ENCODE assay signal across 1 cellular context in the genomic region with DNA sequence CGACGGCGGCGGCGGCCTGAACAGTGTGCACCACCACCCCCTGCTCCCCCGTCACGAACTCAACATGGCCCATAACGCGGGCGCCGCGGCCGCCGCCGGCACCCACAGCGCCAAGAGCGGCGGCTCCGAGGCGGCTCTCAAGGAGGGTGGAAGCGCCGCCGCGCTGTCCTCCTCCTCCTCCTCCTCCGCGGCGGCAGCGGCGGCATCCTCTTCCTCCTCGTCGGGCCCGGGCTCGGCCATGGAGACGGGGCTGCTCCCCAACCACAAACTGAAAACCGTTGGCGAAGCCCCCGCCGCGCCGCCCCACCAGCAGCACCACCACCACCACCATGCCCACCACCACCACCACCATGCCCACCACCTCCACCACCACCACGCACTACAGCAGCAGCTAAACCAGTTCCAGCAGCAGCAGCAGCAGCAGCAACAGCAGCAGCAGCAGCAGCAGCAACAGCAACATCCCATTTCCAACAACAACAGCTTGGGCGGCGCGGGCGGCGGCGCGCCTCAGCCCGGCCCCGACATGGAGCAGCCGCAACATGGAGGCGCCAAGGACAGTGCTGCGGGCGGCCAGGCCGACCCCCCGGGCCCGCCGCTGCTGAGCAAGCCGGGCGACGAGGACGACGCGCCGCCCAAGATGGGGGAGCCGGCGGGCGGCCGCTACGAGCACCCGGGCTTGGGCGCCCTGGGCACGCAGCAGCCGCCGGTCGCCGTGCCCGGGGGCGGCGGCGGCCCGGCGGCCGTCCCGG.
TF ChIP-seq lines count a peak whose summit lies in the region.

No MANE protein-coding gene starts in this region.

TF ChIP-seq in HEK293, 187 proteins besides CTCF, POLR2A, EP300 and RAD21 (continued from another document and continues in another):
- TF ChIP-seq ZFP37 (tag by site-specific recombination; IDR thresholded peaks at IDR 0.05) (peak; percentile 81; the same call in 1 of the 2 replicates), ZNF660 (tag by site-specific recombination; IDR thresholded peaks at IDR 0.05) (no peak), KLF9 (tag by site-specific recombination; IDR thresholded peaks at IDR 0.05; ENCODE audit: low read depth) (peak; percentile 19), KLF1 (tag by site-specific recombination; IDR thresholded peaks at IDR 0.05) (no peak), OSR2 (tag by site-specific recombination; IDR thresholded peaks at IDR 0.05) (peak; percentile 72), ZFP69B (tag by site-specific recombination; IDR thresholded peaks at IDR 0.05) (no peak), ZNF394 (tag by site-specific recombination; IDR thresholded peaks at IDR 0.05; ENCODE audit: borderline replicate concordance) (peak; percentile 45; the same call in 1 of the 2 replicates), ZBTB20 (tag by site-specific recombination; IDR thresholded peaks at IDR 0.05) (peak; percentile 87; the same call in 1 of the 2 replicates), SP7 (tag by site-specific recombination; IDR thresholded peaks at IDR 0.05) (peak; percentile 12; the same call in 1 of the 2 replicates), ZNF341 (tag by site-specific recombination; IDR thresholded peaks at IDR 0.05; ENCODE audit: low read depth) (peak; percentile 73), ZBTB1 (tag by site-specific recombination; IDR thresholded peaks at IDR 0.05) (no peak), ZSCAN30 (tag by site-specific recombination; IDR thresholded peaks at IDR 0.05) (peak; percentile 43; the same call in 1 of the 2 replicates), ZNF274 (IDR thresholded peaks at IDR 0.05; ENCODE audit: low read length) (no peak), ZNF274 (tag by site-specific recombination; IDR thresholded peaks at IDR 0.05; ENCODE audit: borderline replicate concordance) (no peak), ZSCAN16 (tag by site-specific recombination; IDR thresholded peaks at IDR 0.05) (no peak), ZNF292 (tag by site-specific recombination; IDR thresholded peaks at IDR 0.05; ENCODE audit: borderline replicate concordance, low read depth) (no peak), ZNF510 (tag by site-specific recombination; IDR thresholded peaks at IDR 0.05; ENCODE audit: insufficient replicate concordance) (no peak), MEIS1 (CRISPR knock-in tag; IDR thresholded peaks at IDR 0.05; ENCODE audit: borderline replicate concordance) (no peak), ZNF311 (tag by site-specific recombination; IDR thresholded peaks at IDR 0.05; ENCODE audit: borderline replicate concordance) (no peak), ZNF561 (tag by site-specific recombination; IDR thresholded peaks at IDR 0.05; ENCODE audit: borderline replicate concordance) (no peak), EGR2 (tag by site-specific recombination; IDR thresholded peaks at IDR 0.05; ENCODE audit: low read depth) (peak; percentile 96), YY2 (tag by site-specific recombination; IDR thresholded peaks at IDR 0.05) (peak; percentile 72), MYNN (tag by site-specific recombination; IDR thresholded peaks at IDR 0.05; ENCODE audit: borderline replicate concordance) (peak; percentile 77; the same call in 1 of the 2 replicates), ZNF677 (tag by site-specific recombination; IDR thresholded peaks at IDR 0.05) (no peak), ZNF792 (tag by site-specific recombination; IDR thresholded peaks at IDR 0.05) (peak; percentile 77; the same call in 1 of the 2 replicates), GFI1B (tag by site-specific recombination; IDR thresholded peaks at IDR 0.05) (no peak), ZNF2 (tag by site-specific recombination; IDR thresholded peaks at IDR 0.05) (peak; percentile 94), ZNF768 (tag by site-specific recombination; IDR thresholded peaks at IDR 0.05) (no peak), ZIC2 (tag by site-specific recombination; IDR thresholded peaks at IDR 0.05) (peak; percentile 47; the same call in 1 of the 2 replicates), OVOL3 (tag by site-specific recombination; IDR thresholded peaks at IDR 0.05) (no peak)
- TF ChIP-seq, protein P1, sequence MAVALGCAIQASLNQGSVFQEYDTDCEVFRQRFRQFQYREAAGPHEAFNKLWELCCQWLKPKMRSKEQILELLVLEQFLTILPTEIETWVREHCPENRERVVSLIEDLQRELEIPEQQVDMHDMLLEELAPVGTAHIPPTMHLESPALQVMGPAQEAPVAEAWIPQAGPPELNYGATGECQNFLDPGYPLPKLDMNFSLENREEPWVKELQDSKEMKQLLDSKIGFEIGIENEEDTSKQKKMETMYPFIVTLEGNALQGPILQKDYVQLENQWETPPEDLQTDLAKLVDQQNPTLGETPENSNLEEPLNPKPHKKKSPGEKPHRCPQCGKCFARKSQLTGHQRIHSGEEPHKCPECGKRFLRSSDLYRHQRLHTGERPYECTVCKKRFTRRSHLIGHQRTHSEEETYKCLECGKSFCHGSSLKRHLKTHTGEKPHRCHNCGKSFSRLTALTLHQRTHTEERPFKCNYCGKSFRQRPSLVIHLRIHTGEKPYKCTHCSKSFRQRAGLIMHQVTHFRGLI (tag by site-specific recombination; IDR thresholded peaks at IDR 0.05), result 0 out of 2 replicates have a peak, but pooled peaks have one; percentile 24
- TF ChIP-seq, protein P2, sequence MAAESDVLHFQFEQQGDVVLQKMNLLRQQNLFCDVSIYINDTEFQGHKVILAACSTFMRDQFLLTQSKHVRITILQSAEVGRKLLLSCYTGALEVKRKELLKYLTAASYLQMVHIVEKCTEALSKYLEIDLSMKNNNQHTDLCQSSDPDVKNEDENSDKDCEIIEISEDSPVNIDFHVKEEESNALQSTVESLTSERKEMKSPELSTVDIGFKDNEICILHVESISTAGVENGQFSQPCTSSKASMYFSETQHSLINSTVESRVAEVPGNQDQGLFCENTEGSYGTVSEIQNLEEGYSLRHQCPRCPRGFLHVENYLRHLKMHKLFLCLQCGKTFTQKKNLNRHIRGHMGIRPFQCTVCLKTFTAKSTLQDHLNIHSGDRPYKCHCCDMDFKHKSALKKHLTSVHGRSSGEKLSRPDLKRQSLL (tag by site-specific recombination; IDR thresholded peaks at IDR 0.05), result no peak
- TF ChIP-seq, protein P3, sequence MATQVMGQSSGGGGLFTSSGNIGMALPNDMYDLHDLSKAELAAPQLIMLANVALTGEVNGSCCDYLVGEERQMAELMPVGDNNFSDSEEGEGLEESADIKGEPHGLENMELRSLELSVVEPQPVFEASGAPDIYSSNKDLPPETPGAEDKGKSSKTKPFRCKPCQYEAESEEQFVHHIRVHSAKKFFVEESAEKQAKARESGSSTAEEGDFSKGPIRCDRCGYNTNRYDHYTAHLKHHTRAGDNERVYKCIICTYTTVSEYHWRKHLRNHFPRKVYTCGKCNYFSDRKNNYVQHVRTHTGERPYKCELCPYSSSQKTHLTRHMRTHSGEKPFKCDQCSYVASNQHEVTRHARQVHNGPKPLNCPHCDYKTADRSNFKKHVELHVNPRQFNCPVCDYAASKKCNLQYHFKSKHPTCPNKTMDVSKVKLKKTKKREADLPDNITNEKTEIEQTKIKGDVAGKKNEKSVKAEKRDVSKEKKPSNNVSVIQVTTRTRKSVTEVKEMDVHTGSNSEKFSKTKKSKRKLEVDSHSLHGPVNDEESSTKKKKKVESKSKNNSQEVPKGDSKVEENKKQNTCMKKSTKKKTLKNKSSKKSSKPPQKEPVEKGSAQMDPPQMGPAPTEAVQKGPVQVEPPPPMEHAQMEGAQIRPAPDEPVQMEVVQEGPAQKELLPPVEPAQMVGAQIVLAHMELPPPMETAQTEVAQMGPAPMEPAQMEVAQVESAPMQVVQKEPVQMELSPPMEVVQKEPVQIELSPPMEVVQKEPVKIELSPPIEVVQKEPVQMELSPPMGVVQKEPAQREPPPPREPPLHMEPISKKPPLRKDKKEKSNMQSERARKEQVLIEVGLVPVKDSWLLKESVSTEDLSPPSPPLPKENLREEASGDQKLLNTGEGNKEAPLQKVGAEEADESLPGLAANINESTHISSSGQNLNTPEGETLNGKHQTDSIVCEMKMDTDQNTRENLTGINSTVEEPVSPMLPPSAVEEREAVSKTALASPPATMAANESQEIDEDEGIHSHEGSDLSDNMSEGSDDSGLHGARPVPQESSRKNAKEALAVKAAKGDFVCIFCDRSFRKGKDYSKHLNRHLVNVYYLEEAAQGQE (tag by site-specific recombination; IDR thresholded peaks at IDR 0.05), result no peak
- TF ChIP-seq, protein P4, sequence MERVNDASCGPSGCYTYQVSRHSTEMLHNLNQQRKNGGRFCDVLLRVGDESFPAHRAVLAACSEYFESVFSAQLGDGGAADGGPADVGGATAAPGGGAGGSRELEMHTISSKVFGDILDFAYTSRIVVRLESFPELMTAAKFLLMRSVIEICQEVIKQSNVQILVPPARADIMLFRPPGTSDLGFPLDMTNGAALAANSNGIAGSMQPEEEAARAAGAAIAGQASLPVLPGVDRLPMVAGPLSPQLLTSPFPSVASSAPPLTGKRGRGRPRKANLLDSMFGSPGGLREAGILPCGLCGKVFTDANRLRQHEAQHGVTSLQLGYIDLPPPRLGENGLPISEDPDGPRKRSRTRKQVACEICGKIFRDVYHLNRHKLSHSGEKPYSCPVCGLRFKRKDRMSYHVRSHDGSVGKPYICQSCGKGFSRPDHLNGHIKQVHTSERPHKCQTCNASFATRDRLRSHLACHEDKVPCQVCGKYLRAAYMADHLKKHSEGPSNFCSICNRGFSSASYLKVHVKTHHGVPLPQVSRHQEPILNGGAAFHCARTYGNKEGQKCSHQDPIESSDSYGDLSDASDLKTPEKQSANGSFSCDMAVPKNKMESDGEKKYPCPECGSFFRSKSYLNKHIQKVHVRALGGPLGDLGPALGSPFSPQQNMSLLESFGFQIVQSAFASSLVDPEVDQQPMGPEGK (tag by site-specific recombination; IDR thresholded peaks at IDR 0.05), result peak; percentile 80
- TF ChIP-seq, protein P5, sequence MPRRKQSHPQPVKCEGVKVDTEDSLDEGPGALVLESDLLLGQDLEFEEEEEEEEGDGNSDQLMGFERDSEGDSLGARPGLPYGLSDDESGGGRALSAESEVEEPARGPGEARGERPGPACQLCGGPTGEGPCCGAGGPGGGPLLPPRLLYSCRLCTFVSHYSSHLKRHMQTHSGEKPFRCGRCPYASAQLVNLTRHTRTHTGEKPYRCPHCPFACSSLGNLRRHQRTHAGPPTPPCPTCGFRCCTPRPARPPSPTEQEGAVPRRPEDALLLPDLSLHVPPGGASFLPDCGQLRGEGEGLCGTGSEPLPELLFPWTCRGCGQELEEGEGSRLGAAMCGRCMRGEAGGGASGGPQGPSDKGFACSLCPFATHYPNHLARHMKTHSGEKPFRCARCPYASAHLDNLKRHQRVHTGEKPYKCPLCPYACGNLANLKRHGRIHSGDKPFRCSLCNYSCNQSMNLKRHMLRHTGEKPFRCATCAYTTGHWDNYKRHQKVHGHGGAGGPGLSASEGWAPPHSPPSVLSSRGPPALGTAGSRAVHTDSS (tag by site-specific recombination; IDR thresholded peaks at IDR 0.05), result peak; percentile 93
- TF ChIP-seq, protein P6, sequence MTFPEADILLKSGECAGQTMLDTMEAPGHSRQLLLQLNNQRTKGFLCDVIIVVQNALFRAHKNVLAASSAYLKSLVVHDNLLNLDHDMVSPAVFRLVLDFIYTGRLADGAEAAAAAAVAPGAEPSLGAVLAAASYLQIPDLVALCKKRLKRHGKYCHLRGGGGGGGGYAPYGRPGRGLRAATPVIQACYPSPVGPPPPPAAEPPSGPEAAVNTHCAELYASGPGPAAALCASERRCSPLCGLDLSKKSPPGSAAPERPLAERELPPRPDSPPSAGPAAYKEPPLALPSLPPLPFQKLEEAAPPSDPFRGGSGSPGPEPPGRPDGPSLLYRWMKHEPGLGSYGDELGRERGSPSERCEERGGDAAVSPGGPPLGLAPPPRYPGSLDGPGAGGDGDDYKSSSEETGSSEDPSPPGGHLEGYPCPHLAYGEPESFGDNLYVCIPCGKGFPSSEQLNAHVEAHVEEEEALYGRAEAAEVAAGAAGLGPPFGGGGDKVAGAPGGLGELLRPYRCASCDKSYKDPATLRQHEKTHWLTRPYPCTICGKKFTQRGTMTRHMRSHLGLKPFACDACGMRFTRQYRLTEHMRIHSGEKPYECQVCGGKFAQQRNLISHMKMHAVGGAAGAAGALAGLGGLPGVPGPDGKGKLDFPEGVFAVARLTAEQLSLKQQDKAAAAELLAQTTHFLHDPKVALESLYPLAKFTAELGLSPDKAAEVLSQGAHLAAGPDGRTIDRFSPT (tag by site-specific recombination; IDR thresholded peaks at IDR 0.05), result peak; percentile 99
- TF ChIP-seq, protein P7, sequence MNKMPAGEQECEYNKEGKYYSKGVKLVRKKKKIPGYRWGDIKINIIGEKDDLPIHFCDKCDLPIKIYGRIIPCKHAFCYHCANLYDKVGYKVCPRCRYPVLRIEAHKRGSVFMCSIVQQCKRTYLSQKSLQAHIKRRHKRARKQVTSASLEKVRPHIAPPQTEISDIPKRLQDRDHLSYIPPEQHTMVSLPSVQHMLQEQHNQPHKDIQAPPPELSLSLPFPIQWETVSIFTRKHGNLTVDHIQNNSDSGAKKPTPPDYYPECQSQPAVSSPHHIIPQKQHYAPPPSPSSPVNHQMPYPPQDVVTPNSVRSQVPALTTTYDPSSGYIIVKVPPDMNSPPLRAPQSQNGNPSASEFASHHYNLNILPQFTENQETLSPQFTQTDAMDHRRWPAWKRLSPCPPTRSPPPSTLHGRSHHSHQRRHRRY (tag by site-specific recombination; IDR thresholded peaks at IDR 0.05), result 0 out of 2 replicates have a peak, but pooled peaks have one; percentile 10
- TF ChIP-seq, protein P8, sequence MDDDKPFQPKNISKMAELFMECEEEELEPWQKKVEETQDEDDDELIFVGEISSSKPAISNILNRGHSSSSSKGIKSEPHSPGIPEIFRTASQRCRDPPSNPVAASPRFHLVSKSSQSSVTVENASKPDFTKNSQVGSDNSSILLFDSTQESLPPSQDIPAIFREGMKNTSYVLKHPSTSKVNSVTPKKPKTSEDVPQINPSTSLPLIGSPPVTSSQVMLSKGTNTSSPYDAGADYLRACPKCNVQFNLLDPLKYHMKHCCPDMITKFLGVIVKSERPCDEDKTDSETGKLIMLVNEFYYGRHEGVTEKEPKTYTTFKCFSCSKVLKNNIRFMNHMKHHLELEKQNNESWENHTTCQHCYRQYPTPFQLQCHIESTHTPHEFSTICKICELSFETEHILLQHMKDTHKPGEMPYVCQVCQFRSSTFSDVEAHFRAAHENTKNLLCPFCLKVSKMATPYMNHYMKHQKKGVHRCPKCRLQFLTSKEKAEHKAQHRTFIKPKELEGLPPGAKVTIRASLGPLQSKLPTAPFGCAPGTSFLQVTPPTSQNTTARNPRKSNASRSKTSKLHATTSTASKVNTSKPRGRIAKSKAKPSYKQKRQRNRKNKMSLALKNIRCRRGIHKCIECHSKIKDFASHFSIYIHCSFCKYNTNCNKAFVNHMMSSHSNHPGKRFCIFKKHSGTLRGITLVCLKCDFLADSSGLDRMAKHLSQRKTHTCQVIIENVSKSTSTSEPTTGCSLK (tag by site-specific recombination; IDR thresholded peaks at IDR 0.05), result no peak
